1 cellular context compared by ENCODE assay signal in genomic region chr13:80048802-80049201, GRCh38.
TF ChIP-seq lines count a peak whose summit lies in the region.

No MANE protein-coding gene starts in this region.

TF ChIP-seq in HepG2, 621 proteins besides CTCF, POLR2A, EP300 and RAD21 (continued from another document):
- TF ChIP-seq, protein P1, sequence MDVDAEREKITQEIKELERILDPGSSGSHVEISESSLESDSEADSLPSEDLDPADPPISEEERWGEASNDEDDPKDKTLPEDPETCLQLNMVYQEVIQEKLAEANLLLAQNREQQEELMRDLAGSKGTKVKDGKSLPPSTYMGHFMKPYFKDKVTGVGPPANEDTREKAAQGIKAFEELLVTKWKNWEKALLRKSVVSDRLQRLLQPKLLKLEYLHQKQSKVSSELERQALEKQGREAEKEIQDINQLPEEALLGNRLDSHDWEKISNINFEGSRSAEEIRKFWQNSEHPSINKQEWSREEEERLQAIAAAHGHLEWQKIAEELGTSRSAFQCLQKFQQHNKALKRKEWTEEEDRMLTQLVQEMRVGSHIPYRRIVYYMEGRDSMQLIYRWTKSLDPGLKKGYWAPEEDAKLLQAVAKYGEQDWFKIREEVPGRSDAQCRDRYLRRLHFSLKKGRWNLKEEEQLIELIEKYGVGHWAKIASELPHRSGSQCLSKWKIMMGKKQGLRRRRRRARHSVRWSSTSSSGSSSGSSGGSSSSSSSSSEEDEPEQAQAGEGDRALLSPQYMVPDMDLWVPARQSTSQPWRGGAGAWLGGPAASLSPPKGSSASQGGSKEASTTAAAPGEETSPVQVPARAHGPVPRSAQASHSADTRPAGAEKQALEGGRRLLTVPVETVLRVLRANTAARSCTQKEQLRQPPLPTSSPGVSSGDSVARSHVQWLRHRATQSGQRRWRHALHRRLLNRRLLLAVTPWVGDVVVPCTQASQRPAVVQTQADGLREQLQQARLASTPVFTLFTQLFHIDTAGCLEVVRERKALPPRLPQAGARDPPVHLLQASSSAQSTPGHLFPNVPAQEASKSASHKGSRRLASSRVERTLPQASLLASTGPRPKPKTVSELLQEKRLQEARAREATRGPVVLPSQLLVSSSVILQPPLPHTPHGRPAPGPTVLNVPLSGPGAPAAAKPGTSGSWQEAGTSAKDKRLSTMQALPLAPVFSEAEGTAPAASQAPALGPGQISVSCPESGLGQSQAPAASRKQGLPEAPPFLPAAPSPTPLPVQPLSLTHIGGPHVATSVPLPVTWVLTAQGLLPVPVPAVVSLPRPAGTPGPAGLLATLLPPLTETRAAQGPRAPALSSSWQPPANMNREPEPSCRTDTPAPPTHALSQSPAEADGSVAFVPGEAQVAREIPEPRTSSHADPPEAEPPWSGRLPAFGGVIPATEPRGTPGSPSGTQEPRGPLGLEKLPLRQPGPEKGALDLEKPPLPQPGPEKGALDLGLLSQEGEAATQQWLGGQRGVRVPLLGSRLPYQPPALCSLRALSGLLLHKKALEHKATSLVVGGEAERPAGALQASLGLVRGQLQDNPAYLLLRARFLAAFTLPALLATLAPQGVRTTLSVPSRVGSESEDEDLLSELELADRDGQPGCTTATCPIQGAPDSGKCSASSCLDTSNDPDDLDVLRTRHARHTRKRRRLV (CRISPR knock-in tag; IDR thresholded peaks at IDR 0.05) = no peak
